In the genomic region with DNA sequence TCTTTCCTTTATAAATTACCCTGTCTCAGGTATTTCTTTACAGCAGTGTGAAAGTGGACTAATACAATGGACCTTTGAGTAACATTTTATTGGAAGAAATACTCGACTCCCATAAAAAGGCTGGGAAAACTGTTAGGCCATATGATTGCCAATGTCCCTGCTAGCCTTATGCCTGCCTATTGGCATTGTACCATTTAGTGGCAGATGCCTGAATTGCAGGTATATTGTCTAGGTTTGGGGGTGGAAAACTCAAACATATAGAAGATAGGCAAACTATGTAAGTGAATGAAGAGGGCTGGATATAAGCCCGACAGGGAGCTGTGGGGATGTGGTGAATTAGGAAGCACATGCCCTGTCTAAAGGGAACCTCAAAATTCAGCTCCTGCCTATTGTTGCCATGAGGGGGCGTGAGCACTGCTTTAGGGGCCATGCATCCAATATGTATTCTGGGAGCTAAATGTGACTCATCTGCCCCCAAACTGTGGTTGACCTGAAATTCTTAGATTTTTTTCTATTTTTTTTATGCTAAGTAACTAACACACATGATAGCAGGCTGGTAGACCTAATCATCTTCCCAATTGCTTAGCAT, we compare ENCODE assay signal across 1 cellular context.
TF ChIP-seq lines count a peak whose summit lies in the region.

No MANE protein-coding gene starts in this region.

TF ChIP-seq in GM12878, 131 proteins besides CTCF, POLR2A, EP300 and RAD21 (continued from another document):
- TF ChIP-seq, protein P1, sequence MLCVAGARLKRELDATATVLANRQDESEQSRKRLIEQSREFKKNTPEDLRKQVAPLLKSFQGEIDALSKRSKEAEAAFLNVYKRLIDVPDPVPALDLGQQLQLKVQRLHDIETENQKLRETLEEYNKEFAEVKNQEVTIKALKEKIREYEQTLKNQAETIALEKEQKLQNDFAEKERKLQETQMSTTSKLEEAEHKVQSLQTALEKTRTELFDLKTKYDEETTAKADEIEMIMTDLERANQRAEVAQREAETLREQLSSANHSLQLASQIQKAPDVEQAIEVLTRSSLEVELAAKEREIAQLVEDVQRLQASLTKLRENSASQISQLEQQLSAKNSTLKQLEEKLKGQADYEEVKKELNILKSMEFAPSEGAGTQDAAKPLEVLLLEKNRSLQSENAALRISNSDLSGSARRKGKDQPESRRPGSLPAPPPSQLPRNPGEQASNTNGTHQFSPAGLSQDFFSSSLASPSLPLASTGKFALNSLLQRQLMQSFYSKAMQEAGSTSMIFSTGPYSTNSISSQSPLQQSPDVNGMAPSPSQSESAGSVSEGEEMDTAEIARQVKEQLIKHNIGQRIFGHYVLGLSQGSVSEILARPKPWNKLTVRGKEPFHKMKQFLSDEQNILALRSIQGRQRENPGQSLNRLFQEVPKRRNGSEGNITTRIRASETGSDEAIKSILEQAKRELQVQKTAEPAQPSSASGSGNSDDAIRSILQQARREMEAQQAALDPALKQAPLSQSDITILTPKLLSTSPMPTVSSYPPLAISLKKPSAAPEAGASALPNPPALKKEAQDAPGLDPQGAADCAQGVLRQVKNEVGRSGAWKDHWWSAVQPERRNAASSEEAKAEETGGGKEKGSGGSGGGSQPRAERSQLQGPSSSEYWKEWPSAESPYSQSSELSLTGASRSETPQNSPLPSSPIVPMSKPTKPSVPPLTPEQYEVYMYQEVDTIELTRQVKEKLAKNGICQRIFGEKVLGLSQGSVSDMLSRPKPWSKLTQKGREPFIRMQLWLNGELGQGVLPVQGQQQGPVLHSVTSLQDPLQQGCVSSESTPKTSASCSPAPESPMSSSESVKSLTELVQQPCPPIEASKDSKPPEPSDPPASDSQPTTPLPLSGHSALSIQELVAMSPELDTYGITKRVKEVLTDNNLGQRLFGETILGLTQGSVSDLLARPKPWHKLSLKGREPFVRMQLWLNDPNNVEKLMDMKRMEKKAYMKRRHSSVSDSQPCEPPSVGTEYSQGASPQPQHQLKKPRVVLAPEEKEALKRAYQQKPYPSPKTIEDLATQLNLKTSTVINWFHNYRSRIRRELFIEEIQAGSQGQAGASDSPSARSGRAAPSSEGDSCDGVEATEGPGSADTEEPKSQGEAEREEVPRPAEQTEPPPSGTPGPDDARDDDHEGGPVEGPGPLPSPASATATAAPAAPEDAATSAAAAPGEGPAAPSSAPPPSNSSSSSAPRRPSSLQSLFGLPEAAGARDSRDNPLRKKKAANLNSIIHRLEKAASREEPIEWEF (IDR thresholded peaks at IDR 0.05; ENCODE audit: insufficient replicate concordance, low read depth, low read length) = no peak
- TF ChIP-seq SMC3 (IDR thresholded peaks at IDR 0.05; ENCODE audit: borderline replicate concordance, low read length) = peak; percentile 36; the same call in 1 of the 2 replicates
TF ChIP-seq in GM12878: peak in this region for 1.
